1 cellular context compared by ENCODE assay signal in the genomic region with DNA sequence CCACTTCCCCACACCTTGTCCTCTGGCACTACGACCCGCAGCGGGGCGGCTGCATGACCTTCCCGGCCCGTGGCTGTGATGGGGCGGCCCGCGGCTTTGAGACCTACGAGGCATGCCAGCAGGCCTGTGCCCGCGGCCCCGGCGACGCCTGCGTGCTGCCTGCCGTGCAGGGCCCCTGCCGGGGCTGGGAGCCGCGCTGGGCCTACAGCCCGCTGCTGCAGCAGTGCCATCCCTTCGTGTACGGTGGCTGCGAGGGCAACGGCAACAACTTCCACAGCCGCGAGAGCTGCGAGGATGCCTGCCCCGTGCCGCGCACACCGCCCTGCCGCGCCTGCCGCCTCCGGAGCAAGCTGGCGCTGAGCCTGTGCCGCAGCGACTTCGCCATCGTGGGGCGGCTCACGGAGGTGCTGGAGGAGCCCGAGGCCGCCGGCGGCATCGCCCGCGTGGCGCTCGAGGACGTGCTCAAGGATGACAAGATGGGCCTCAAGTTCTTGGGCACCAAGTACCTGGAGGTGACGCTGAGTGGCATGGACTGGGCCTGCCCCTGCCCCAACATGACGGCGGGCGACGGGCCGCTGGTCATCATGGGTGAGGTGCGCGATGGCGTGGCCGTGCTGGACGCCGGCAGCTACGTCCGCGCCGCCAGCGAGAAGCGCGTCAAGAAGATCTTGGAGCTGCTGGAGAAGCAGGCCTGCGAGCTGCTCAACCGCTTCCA.
TF ChIP-seq lines count a peak whose summit lies in the region.

No MANE protein-coding gene starts in this region.

TF ChIP-seq in GM12878, 131 proteins besides CTCF, POLR2A, EP300 and RAD21:
- no peak for TF ChIP-seq HDAC6 (IDR thresholded peaks at IDR 0.05; ENCODE audit: unreplicated experiment)
- TF ChIP-seq TCF3 (IDR thresholded peaks at IDR 0.05; ENCODE audit: borderline replicate concordance, insufficient read depth, low read depth, low read length): no peak
- no peak for TF ChIP-seq ZNF24 (IDR thresholded peaks at IDR 0.05)
- TF ChIP-seq, protein P1, sequence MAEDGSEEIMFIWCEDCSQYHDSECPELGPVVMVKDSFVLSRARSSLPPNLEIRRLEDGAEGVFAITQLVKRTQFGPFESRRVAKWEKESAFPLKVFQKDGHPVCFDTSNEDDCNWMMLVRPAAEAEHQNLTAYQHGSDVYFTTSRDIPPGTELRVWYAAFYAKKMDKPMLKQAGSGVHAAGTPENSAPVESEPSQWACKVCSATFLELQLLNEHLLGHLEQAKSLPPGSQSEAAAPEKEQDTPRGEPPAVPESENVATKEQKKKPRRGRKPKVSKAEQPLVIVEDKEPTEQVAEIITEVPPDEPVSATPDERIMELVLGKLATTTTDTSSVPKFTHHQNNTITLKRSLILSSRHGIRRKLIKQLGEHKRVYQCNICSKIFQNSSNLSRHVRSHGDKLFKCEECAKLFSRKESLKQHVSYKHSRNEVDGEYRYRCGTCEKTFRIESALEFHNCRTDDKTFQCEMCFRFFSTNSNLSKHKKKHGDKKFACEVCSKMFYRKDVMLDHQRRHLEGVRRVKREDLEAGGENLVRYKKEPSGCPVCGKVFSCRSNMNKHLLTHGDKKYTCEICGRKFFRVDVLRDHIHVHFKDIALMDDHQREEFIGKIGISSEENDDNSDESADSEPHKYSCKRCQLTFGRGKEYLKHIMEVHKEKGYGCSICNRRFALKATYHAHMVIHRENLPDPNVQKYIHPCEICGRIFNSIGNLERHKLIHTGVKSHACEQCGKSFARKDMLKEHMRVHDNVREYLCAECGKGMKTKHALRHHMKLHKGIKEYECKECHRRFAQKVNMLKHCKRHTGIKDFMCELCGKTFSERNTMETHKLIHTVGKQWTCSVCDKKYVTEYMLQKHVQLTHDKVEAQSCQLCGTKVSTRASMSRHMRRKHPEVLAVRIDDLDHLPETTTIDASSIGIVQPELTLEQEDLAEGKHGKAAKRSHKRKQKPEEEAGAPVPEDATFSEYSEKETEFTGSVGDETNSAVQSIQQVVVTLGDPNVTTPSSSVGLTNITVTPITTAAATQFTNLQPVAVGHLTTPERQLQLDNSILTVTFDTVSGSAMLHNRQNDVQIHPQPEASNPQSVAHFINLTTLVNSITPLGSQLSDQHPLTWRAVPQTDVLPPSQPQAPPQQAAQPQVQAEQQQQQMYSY (CRISPR knock-in tag; IDR thresholded peaks at IDR 0.05): no peak
- no peak for TF ChIP-seq ZSCAN29 (IDR thresholded peaks at IDR 0.05)
- TF ChIP-seq MEF2B (IDR thresholded peaks at IDR 0.05; ENCODE audit: partially characterized antibody, poor library complexity, severe bottlenecking): no peak
- TF ChIP-seq YY1 (IDR thresholded peaks at IDR 0.05; ENCODE audit: low read depth, low read length): no peak
- TF ChIP-seq TBL1XR1 (IDR thresholded peaks at IDR 0.05; ENCODE audit: low read depth, low read length): no peak
- no peak for TF ChIP-seq ZZZ3 (IDR thresholded peaks at IDR 0.05; ENCODE audit: control insufficient read depth, insufficient read length, low read depth)
- TF ChIP-seq SREBF2 (IDR thresholded peaks at IDR 0.05; ENCODE audit: low read length): no peak
